ENCODE assay signal across 8 cellular contexts in genomic region chr19:44112802-44113137, GRCh38. TPM values are rescaled to one million over a fixed set of nuclear protein-coding genes. Genes with fewer than 3 reads are reported as not detected.
DNase-seq lines count a peak whose midpoint lies in the region; ATAC-seq and TF ChIP-seq lines count a peak whose summit lies in the region.

No MANE protein-coding gene starts in this region.

- no peak for DNase-seq in activated naive CD4-positive, alpha-beta T cell treated with anti-CD3 and anti-CD28 coated beads, Interleukin-2, amount 10 ng/mL, durations not matched to agents 7 days and 5 days
- DNase-seq in activated naive CD4-positive, alpha-beta T cell treated with anti-CD3 and anti-CD28 coated beads, Interleukin-2, amount 50 U/mL, for 16 hours: no peak
- no peak for DNase-seq in right cardiac atrium
- no peak for DNase-seq in NCI-H69 (lab: John Stamatoyannopoulos, UW)
- DNase-seq in NOMO-1 treated with DMSO at 0.1 percent for 48 hours (lab: John Stamatoyannopoulos, UW; ENCODE audit: unreplicated experiment): no peak

- H3K79me2 ChIP-seq in SU-DHL-6 (ENCODE audit: insufficient read depth, low read length): peaks cover 5% of the 10 kb centered on the region; the same call in 1 of the 2 replicates

- H3K27ac ChIP-seq in SU-DHL-6 (ENCODE audit: low read depth, low read length): no peak overlapping the region
- peak overlapping the region; percentile 79 for H3K27ac ChIP-seq in right cardiac atrium (ENCODE audit: low read length)

- peaks cover 39% of the 10 kb centered on the region for H3K36me3 Mint-ChIP-seq in activated naive CD4-positive, alpha-beta T cell treated with anti-CD3 and anti-CD28 coated beads, Interleukin-2, amount 10 ng/mL, durations not matched to agents 7 days and 5 days
- H3K36me3 Mint-ChIP-seq in stimulated activated memory B cell treated with anti-CD40 and anti-IgM and Interleukin-4, amounts not matched to agents 10 μg/mL and 1 μg/mL and 100 μg/mL, for 72 hours: peaks cover 40% of the 10 kb centered on the region

- peaks cover 34% of the 10 kb centered on the region for H3K9me3 Mint-ChIP-seq in activated naive CD4-positive, alpha-beta T cell treated with anti-CD3 and anti-CD28 coated beads, Interleukin-2, amount 10 ng/mL, durations not matched to agents 7 days and 5 days
- H3K9me3 Mint-ChIP-seq in stimulated activated memory B cell treated with anti-CD40 and anti-IgM and Interleukin-4, amounts not matched to agents 10 μg/mL and 1 μg/mL and 100 μg/mL, for 72 hours: peaks cover 13% of the 10 kb centered on the region

- H3K4me3 ChIP-seq in SU-DHL-6 (ENCODE audit: insufficient read depth, low read length, poor library complexity, severe bottlenecking) (peak overlapping the region; percentile 96), right cardiac atrium (ENCODE audit: low read length) (peak overlapping the region; percentile 95)

- H3K4me1 ChIP-seq in right cardiac atrium (ENCODE audit: control insufficient read depth, insufficient read depth, low read length): no peaks in the 10 kb centered on the region

- H3K9ac ChIP-seq in SU-DHL-6 (ENCODE audit: low read length): peak overlapping the region; percentile 73

- intact Hi-C loops in right cardiac atrium (cut with DNase I): loop anchor here in 2 of 4 donors (2.0 to 10.0 kb wide), 3 partner anchors 18 to 52 kb away; partner anchors contain the start of genes ZNF226 (in 2 of the 2) and ZNF224 (in 1 of the 2)

- H3K36me3 ChIP-seq in SU-DHL-6 (ENCODE audit: low read length): peaks cover 7% of the 10 kb centered on the region

- peaks cover 5% of the 10 kb centered on the region for H3K27me3 Mint-ChIP-seq in activated naive CD4-positive, alpha-beta T cell treated with anti-CD3 and anti-CD28 coated beads, Interleukin-2, amount 10 ng/mL, durations not matched to agents 7 days and 5 days
- no peaks in the 10 kb centered on the region for H3K27me3 Mint-ChIP-seq in stimulated activated memory B cell treated with anti-CD40 and anti-IgM and Interleukin-4, amounts not matched to agents 10 μg/mL and 1 μg/mL and 100 μg/mL, for 72 hours

- no peaks in the 10 kb centered on the region for H4K20me1 ChIP-seq in SU-DHL-6 (ENCODE audit: low read depth, low read length)

- H3K27me3 ChIP-seq in SU-DHL-6 (ENCODE audit: low read length): no peaks in the 10 kb centered on the region
- H3K27me3 ChIP-seq in right cardiac atrium (ENCODE audit: control insufficient read depth, insufficient read depth): no peaks in the 10 kb centered on the region

- peaks cover 23% of the 10 kb centered on the region for H3K4me1 Mint-ChIP-seq in activated naive CD4-positive, alpha-beta T cell treated with anti-CD3 and anti-CD28 coated beads, Interleukin-2, amount 10 ng/mL, durations not matched to agents 7 days and 5 days
- H3K4me1 Mint-ChIP-seq in stimulated activated memory B cell treated with anti-CD40 and anti-IgM and Interleukin-4, amounts not matched to agents 10 μg/mL and 1 μg/mL and 100 μg/mL, for 72 hours: peaks cover 26% of the 10 kb centered on the region

- H2AFZ ChIP-seq in SU-DHL-6 (ENCODE audit: low read depth, low read length, severe bottlenecking): peak overlapping the region; percentile 99

- ATAC-seq in right cardiac atrium: no peak
- no peak for ATAC-seq in stimulated activated memory B cell treated with anti-CD40 and anti-IgM and Interleukin-4, amounts not matched to agents 10 μg/mL and 1 μg/mL and 100 μg/mL, for 72 hours
- ATAC-seq in activated CD4-positive, CD25-positive, alpha-beta regulatory T cell treated with anti-CD3 and anti-CD28 coated beads, Interleukin-2, amount 50 U/mL, for 24 hours: no peak

- H3F3A ChIP-seq in SU-DHL-6 (ENCODE audit: insufficient read depth): no peaks in the 10 kb centered on the region

- CTCF ChIA-PET in activated naive CD4-positive, alpha-beta T cell treated with anti-CD3 and anti-CD28 coated beads, Interleukin-2, amount 10 ng/mL, durations not matched to agents 7 days and 5 days (lab: Charles Lee): no interaction called here

- no peak for TF ChIP-seq CTCF in SU-DHL-6 (IDR thresholded peaks at IDR 0.05; ENCODE audit: insufficient read depth, low read length, poor library complexity, severe bottlenecking)

- H3K27ac Mint-ChIP-seq in activated naive CD4-positive, alpha-beta T cell treated with anti-CD3 and anti-CD28 coated beads, Interleukin-2, amount 10 ng/mL, durations not matched to agents 7 days and 5 days: no peak overlapping the region
- peak overlapping the region; percentile 81 for H3K27ac Mint-ChIP-seq in stimulated activated memory B cell treated with anti-CD40 and anti-IgM and Interleukin-4, amounts not matched to agents 10 μg/mL and 1 μg/mL and 100 μg/mL, for 72 hours

- H3K9me2 ChIP-seq in SU-DHL-6 (replicated peaks; ENCODE audit: insufficient read depth, low read length): no peaks in the 10 kb centered on the region

- H3K9me3 ChIP-seq in SU-DHL-6 (ENCODE audit: insufficient read depth, low read length) (peaks cover 9% of the 10 kb centered on the region; the same call in 1 of the 2 replicates), right cardiac atrium (ENCODE audit: control insufficient read depth, low read length) (peaks cover 3% of the 10 kb centered on the region)

- H3K4me2 ChIP-seq in SU-DHL-6 (ENCODE audit: low read depth, low read length, poor library complexity, severe bottlenecking): peak overlapping the region; percentile 95

- WGBS in right cardiac atrium: under 1% methylated on average over 11 of the region's 11 CpGs

- peak overlapping the region; percentile 99 for H3K4me3 Mint-ChIP-seq in activated naive CD4-positive, alpha-beta T cell treated with anti-CD3 and anti-CD28 coated beads, Interleukin-2, amount 10 ng/mL, durations not matched to agents 7 days and 5 days
- H3K4me3 Mint-ChIP-seq in stimulated activated memory B cell treated with anti-CD40 and anti-IgM and Interleukin-4, amounts not matched to agents 10 μg/mL and 1 μg/mL and 100 μg/mL, for 72 hours: peak overlapping the region; percentile 94

RNA-seq across cellular contexts. Expression of gene ZNF225, which starts 0.4 kb away (rescaled TPM):
- 1 to 10 TPM; 3.6 to 4.2 (median 3.9) TPM for total RNA-seq in right cardiac atrium
- 1.9 TPM for polyA plus RNA-seq in right cardiac atrium

RNA-seq across cellular contexts. Expression of gene ZNF224, which starts 18.6 kb away (rescaled TPM):
- total RNA-seq in right cardiac atrium: 10 to 100 TPM; 14.9 to 17.0 (median 15.9) TPM
- polyA plus RNA-seq in right cardiac atrium: 10.1 TPM

RNA-seq across cellular contexts. Expression of gene ZNF234, which starts 28.6 kb away (rescaled TPM):
- total RNA-seq in right cardiac atrium: 10 to 100 TPM in 1 of 4 donors, 1 to 10 TPM in 3; 9.6 to 10.6 (median 9.9) TPM
- 4.4 TPM for polyA plus RNA-seq in right cardiac atrium

RNA-seq across cellular contexts. Expression of gene ZNF284, which starts 40.8 kb away (rescaled TPM):
- 1 to 10 TPM; 2.0 to 2.7 (median 2.4) TPM for total RNA-seq in right cardiac atrium
- 1.00 TPM for polyA plus RNA-seq in right cardiac atrium

RNA-seq across cellular contexts. Expression of gene ZNF226, which starts 52.1 kb away (rescaled TPM):
- total RNA-seq in right cardiac atrium: 10 to 100 TPM; 19.4 to 23.0 (median 22.2) TPM
- polyA plus RNA-seq in right cardiac atrium: 24.8 TPM
